1 cellular context compared by ENCODE assay signal in the genomic region with DNA sequence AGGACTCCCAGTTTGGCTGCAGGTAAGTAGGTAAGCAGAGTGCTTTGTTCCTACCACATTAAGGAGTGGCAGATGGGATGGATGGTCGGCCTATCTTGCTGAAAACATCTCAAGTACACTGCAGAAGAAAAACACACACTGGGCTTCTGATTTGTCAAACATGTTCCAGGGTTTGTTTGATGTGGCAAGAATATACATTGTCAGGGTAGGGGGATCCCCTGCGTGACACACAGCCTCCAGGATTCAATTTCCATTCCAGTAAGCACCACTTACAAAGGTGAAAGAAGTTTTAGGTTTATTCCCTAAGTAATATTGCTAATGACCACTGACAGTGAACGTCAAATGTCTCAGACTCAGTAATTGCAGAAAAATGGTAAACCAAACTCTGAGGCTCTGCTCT.
TF ChIP-seq lines count a peak whose summit lies in the region.

No MANE protein-coding gene starts in this region.

TF ChIP-seq in GM12878, 131 proteins besides CTCF, POLR2A, EP300 and RAD21:
- TF ChIP-seq FOS (IDR thresholded peaks at IDR 0.05; ENCODE audit: borderline replicate concordance, extremely low read depth, insufficient read length) (no peak), NBN (IDR thresholded peaks at IDR 0.05) (no peak), TARDBP (IDR thresholded peaks at IDR 0.05; ENCODE audit: borderline replicate concordance) (no peak), RBBP5 (conservative IDR thresholded peaks at IDR 0.05) (no peak), TAF1 (IDR thresholded peaks at IDR 0.05; ENCODE audit: borderline replicate concordance, low read depth, low read length) (no peak), ZNF622 (IDR thresholded peaks at IDR 0.05) (no peak), CHD1 (IDR thresholded peaks at IDR 0.05; ENCODE audit: low read depth, low read length) (no peak), NR2C1 (IDR thresholded peaks at IDR 0.05) (no peak), ETV6 (conservative IDR thresholded peaks at IDR 0.05 in 1 of 2, IDR thresholded peaks at IDR 0.05 in 1 of 2; ENCODE audit: borderline replicate concordance in 1 of 2, low read depth in 1 of 2) (no peak), YY1 (IDR thresholded peaks at IDR 0.05; ENCODE audit: low read depth, low read length) (no peak), HDGF (IDR thresholded peaks at IDR 0.05) (no peak), EED (IDR thresholded peaks at IDR 0.05; ENCODE audit: low read depth) (no peak), LARP7 (IDR thresholded peaks at IDR 0.05) (no peak)
- TF ChIP-seq, protein P1, sequence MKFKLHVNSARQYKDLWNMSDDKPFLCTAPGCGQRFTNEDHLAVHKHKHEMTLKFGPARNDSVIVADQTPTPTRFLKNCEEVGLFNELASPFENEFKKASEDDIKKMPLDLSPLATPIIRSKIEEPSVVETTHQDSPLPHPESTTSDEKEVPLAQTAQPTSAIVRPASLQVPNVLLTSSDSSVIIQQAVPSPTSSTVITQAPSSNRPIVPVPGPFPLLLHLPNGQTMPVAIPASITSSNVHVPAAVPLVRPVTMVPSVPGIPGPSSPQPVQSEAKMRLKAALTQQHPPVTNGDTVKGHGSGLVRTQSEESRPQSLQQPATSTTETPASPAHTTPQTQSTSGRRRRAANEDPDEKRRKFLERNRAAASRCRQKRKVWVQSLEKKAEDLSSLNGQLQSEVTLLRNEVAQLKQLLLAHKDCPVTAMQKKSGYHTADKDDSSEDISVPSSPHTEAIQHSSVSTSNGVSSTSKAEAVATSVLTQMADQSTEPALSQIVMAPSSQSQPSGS (IDR thresholded peaks at IDR 0.05; ENCODE audit: low read length): no peak
- TF ChIP-seq, protein P2, sequence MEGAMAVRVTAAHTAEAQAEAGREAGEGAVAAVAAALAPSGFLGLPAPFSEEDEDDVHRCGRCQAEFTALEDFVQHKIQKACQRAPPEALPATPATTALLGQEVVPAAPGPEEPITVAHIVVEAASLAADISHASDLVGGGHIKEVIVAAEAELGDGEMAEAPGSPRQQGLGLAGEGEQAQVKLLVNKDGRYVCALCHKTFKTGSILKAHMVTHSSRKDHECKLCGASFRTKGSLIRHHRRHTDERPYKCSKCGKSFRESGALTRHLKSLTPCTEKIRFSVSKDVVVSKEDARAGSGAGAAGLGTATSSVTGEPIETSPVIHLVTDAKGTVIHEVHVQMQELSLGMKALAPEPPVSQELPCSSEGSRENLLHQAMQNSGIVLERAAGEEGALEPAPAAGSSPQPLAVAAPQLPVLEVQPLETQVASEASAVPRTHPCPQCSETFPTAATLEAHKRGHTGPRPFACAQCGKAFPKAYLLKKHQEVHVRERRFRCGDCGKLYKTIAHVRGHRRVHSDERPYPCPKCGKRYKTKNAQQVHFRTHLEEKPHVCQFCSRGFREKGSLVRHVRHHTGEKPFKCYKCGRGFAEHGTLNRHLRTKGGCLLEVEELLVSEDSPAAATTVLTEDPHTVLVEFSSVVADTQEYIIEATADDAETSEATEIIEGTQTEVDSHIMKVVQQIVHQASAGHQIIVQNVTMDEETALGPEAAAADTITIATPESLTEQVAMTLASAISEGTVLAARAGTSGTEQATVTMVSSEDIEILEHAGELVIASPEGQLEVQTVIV (IDR thresholded peaks at IDR 0.05; ENCODE audit: borderline replicate concordance, partially characterized antibody): no peak
- TF ChIP-seq, protein P3, sequence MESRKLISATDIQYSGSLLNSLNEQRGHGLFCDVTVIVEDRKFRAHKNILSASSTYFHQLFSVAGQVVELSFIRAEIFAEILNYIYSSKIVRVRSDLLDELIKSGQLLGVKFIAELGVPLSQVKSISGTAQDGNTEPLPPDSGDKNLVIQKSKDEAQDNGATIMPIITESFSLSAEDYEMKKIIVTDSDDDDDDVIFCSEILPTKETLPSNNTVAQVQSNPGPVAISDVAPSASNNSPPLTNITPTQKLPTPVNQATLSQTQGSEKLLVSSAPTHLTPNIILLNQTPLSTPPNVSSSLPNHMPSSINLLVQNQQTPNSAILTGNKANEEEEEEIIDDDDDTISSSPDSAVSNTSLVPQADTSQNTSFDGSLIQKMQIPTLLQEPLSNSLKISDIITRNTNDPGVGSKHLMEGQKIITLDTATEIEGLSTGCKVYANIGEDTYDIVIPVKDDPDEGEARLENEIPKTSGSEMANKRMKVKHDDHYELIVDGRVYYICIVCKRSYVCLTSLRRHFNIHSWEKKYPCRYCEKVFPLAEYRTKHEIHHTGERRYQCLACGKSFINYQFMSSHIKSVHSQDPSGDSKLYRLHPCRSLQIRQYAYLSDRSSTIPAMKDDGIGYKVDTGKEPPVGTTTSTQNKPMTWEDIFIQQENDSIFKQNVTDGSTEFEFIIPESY (IDR thresholded peaks at IDR 0.05): no peak
- TF ChIP-seq, protein P4, sequence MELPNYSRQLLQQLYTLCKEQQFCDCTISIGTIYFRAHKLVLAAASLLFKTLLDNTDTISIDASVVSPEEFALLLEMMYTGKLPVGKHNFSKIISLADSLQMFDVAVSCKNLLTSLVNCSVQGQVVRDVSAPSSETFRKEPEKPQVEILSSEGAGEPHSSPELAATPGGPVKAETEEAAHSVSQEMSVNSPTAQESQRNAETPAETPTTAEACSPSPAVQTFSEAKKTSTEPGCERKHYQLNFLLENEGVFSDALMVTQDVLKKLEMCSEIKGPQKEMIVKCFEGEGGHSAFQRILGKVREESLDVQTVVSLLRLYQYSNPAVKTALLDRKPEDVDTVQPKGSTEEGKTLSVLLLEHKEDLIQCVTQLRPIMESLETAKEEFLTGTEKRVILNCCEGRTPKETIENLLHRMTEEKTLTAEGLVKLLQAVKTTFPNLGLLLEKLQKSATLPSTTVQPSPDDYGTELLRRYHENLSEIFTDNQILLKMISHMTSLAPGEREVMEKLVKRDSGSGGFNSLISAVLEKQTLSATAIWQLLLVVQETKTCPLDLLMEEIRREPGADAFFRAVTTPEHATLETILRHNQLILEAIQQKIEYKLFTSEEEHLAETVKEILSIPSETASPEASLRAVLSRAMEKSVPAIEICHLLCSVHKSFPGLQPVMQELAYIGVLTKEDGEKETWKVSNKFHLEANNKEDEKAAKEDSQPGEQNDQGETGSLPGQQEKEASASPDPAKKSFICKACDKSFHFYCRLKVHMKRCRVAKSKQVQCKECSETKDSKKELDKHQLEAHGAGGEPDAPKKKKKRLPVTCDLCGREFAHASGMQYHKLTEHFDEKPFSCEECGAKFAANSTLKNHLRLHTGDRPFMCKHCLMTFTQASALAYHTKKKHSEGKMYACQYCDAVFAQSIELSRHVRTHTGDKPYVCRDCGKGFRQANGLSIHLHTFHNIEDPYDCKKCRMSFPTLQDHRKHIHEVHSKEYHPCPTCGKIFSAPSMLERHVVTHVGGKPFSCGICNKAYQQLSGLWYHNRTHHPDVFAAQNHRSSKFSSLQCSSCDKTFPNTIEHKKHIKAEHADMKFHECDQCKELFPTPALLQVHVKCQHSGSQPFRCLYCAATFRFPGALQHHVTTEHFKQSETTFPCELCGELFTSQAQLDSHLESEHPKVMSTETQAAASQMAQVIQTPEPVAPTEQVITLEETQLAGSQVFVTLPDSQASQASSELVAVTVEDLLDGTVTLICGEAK (IDR thresholded peaks at IDR 0.05; ENCODE audit: borderline replicate concordance): no peak
- TF ChIP-seq, protein P5, sequence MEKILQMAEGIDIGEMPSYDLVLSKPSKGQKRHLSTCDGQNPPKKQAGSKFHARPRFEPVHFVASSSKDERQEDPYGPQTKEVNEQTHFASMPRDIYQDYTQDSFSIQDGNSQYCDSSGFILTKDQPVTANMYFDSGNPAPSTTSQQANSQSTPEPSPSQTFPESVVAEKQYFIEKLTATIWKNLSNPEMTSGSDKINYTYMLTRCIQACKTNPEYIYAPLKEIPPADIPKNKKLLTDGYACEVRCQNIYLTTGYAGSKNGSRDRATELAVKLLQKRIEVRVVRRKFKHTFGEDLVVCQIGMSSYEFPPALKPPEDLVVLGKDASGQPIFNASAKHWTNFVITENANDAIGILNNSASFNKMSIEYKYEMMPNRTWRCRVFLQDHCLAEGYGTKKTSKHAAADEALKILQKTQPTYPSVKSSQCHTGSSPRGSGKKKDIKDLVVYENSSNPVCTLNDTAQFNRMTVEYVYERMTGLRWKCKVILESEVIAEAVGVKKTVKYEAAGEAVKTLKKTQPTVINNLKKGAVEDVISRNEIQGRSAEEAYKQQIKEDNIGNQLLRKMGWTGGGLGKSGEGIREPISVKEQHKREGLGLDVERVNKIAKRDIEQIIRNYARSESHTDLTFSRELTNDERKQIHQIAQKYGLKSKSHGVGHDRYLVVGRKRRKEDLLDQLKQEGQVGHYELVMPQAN (conservative IDR thresholded peaks at IDR 0.05): no peak
